Comparison of ENCODE assay signal across 9 cellular contexts in the genomic region with DNA sequence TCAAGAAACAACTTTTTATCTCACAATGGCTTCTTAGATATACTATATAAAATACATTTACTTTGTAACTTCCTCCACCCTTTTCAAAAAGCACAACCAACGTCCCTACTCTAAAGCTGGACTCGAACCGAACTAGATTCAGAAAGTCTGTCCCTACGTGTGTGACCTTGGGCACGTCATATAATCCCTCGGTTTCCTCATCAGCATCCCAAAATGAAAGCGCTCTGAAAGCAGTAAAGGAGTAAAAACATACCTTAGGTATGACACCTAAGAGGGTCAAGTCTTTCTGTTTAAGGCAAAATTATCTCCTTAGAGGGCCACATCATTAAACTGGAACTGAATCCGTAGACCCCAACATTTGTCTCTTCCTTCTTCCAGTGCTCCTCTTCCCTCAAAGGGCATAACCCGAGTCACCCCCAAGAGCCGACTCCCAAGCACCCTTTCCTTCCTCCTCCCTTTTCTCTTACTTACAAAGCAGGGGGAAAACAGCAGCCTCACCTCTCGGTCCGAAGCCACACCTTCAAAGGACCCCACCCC. TPM values are rescaled to one million over a fixed set of nuclear protein-coding genes. Genes with fewer than 3 reads are reported as not detected.
DNase-seq lines count a peak whose midpoint lies in the region; ATAC-seq and TF ChIP-seq lines count a peak whose summit lies in the region.
"Had no signal": no experiment of that assay in that cellular context is flagged by ENCODE, and none has a peak within 500 bp of the region (broad histone marks: within the 10 kb centered on the region; RNA-seq: fewer than 3 reads in every experiment).

No MANE protein-coding gene starts in this region.

- TF ChIP-seq RAD21 in neural cell (conservative IDR thresholded peaks at IDR 0.05): no peak

- H3K36me3 Mint-ChIP-seq in CD8-positive, alpha-beta memory T cell: peaks cover 0 to 6% (median 2%) of the 10 kb centered on the region in 3 donors
- H3K36me3 Mint-ChIP-seq in activated T-helper 17 cell treated with anti-CD3 and anti-CD28 coated beads, Interleukin-2, amount 50 U/mL, for 72 hours (ENCODE audit: low read depth): peaks cover 21% of the 10 kb centered on the region

- peaks cover 44% of the 10 kb centered on the region for H3K4me1 ChIP-seq in CD8-positive, alpha-beta memory T cell (ENCODE audit: insufficient read depth, low read length)

- TF ChIP-seq EP300 in neural cell (conservative IDR thresholded peaks at IDR 0.05; ENCODE audit: poor library complexity, severe bottlenecking): no peak

- H3K4me3 ChIP-seq in CD8-positive, alpha-beta memory T cell (ENCODE audit: low read length): peak overlapping the region; percentile 75
- peak overlapping the region; percentile 76 for H3K4me3 ChIP-seq in neural cell (ENCODE audit: low read length)

- DNase-seq in CD8-positive, alpha-beta memory T cell: no peak
- DNase-seq in M059J (ENCODE audit: low read depth) (peak; percentile 49), dedifferentiated amniotic fluid mesenchymal stem cell (ENCODE audit: extremely low spot score) (peak; percentile 34)

- no peaks in the 10 kb centered on the region for H3K9me3 Mint-ChIP-seq in CD8-positive, alpha-beta memory T cell
- no peaks in the 10 kb centered on the region for H3K9me3 Mint-ChIP-seq in activated T-helper 17 cell treated with anti-CD3 and anti-CD28 coated beads, Interleukin-2, amount 50 U/mL, for 72 hours
- H3K9me3 Mint-ChIP-seq: activated naive CD8-positive, alpha-beta T cell treated with anti-CD3 and anti-CD28 coated beads, Interleukin-2, amount 10 ng/mL, durations not matched to agents 7 days and 5 days had no signal

- H3F3A ChIP-seq in neural cell (ENCODE audit: insufficient read depth, low read length, poor library complexity, severe bottlenecking): no peaks in the 10 kb centered on the region

- H3K27me3 ChIP-seq in CD8-positive, alpha-beta memory T cell (ENCODE audit: insufficient read depth, low read length, poor library complexity, severe bottlenecking): no peaks in the 10 kb centered on the region
- peaks cover 13% of the 10 kb centered on the region for H3K27me3 ChIP-seq in neural cell (ENCODE audit: insufficient read depth, low read depth, low read length)

- peaks cover 59% of the 10 kb centered on the region for H3K79me2 ChIP-seq in neural cell (replicated peaks; ENCODE audit: insufficient read depth, low read length)

- no peaks in the 10 kb centered on the region for H4K20me1 ChIP-seq in neural cell (ENCODE audit: insufficient read depth)

- ATAC-seq in GM21528 (IDR thresholded peaks at IDR 0.05; ENCODE audit: low FRiP score, unreplicated experiment): no peak
- ATAC-seq in activated T-helper 17 cell treated with anti-CD3 and anti-CD28 coated beads, Interleukin-2, amount 50 U/mL, for 72 hours (replicated peaks): no peak
- no peak for ATAC-seq in HG02571 (IDR thresholded peaks at IDR 0.05; ENCODE audit: unreplicated experiment)
- ATAC-seq in HG02884 (IDR thresholded peaks at IDR 0.05; ENCODE audit: unreplicated experiment): no peak

- H3K9me2 ChIP-seq in neural cell (ENCODE audit: insufficient read depth, low read length): no peaks in the 10 kb centered on the region

- H3K36me3 ChIP-seq in CD8-positive, alpha-beta memory T cell (ENCODE audit: insufficient read depth, low read length): no peaks in the 10 kb centered on the region
- no peaks in the 10 kb centered on the region for H3K36me3 ChIP-seq in neural cell (ENCODE audit: insufficient read depth, low read length)

- H3K27ac Mint-ChIP-seq in CD8-positive, alpha-beta memory T cell: no peak overlapping the region
- no peak overlapping the region for H3K27ac Mint-ChIP-seq in activated T-helper 17 cell treated with anti-CD3 and anti-CD28 coated beads, Interleukin-2, amount 50 U/mL, for 72 hours
- H3K27ac Mint-ChIP-seq: activated naive CD8-positive, alpha-beta T cell treated with anti-CD3 and anti-CD28 coated beads, Interleukin-2, amount 10 ng/mL, durations not matched to agents 7 days and 5 days had no signal

- TF ChIP-seq CTCF in neural cell (IDR thresholded peaks at IDR 0.05; ENCODE audit: poor library complexity, severe bottlenecking): no peak

- no peaks in the 10 kb centered on the region for H3K27me3 Mint-ChIP-seq in CD8-positive, alpha-beta memory T cell
- H3K27me3 Mint-ChIP-seq in activated T-helper 17 cell treated with anti-CD3 and anti-CD28 coated beads, Interleukin-2, amount 50 U/mL, for 72 hours: no peaks in the 10 kb centered on the region
- H3K27me3 Mint-ChIP-seq: activated naive CD8-positive, alpha-beta T cell treated with anti-CD3 and anti-CD28 coated beads, Interleukin-2, amount 10 ng/mL, durations not matched to agents 7 days and 5 days had no signal

- H3K27ac ChIP-seq in CD8-positive, alpha-beta memory T cell (ENCODE audit: low read depth, low read length): peak overlapping the region; percentile 86
- peak overlapping the region; percentile 81 for H3K27ac ChIP-seq in neural cell (ENCODE audit: low read length)

- CTCF ChIA-PET in CD8-positive, alpha-beta memory T cell (lab: Charles Lee): no interaction called here

- H3K9me3 ChIP-seq in CD8-positive, alpha-beta memory T cell (ENCODE audit: low read length): no peaks in the 10 kb centered on the region
- H3K9me3 ChIP-seq in neural cell (ENCODE audit: low read length): no peaks in the 10 kb centered on the region

- no peak overlapping the region for H3K4me3 Mint-ChIP-seq in CD8-positive, alpha-beta memory T cell
- no peak overlapping the region for H3K4me3 Mint-ChIP-seq in activated T-helper 17 cell treated with anti-CD3 and anti-CD28 coated beads, Interleukin-2, amount 50 U/mL, for 72 hours
- H3K4me3 Mint-ChIP-seq: activated naive CD8-positive, alpha-beta T cell treated with anti-CD3 and anti-CD28 coated beads, Interleukin-2, amount 10 ng/mL, durations not matched to agents 7 days and 5 days had no signal

- peak overlapping the region; percentile 66 for H2AFZ ChIP-seq in neural cell (ENCODE audit: low read depth, low read length)

- peak overlapping the region; percentile 72 for H3K4me2 ChIP-seq in neural cell (ENCODE audit: low read length)

- H3K9ac ChIP-seq in neural cell (ENCODE audit: low read length): peak overlapping the region; percentile 79

- POLR2A ChIA-PET in CD8-positive, alpha-beta memory T cell (lab: Charles Lee): no interaction called here

- H3K4me1 Mint-ChIP-seq in CD8-positive, alpha-beta memory T cell: peaks cover 14 to 25% (median 19%) of the 10 kb centered on the region in 3 donors
- peaks cover 24% of the 10 kb centered on the region for H3K4me1 Mint-ChIP-seq in activated T-helper 17 cell treated with anti-CD3 and anti-CD28 coated beads, Interleukin-2, amount 50 U/mL, for 72 hours

TF ChIP-seq in neural cell, 6 proteins besides CTCF, POLR2A, EP300 and RAD21:
- no peak for TF ChIP-seq EZH2 (IDR thresholded peaks at IDR 0.05; ENCODE audit: borderline replicate concordance, insufficient read depth, low read length, poor library complexity, severe bottlenecking)

RNA-seq across cellular contexts. Expression of gene PDCD10, which starts 0.7 kb away (rescaled TPM):
- total RNA-seq in CD8-positive, alpha-beta memory T cell: 10 to 100 TPM; 78.7 to 81.3 TPM
- polyA plus RNA-seq in CD8-positive, alpha-beta memory T cell: 95.1 TPM
- total RNA-seq in M059J (2014; rRNA removed; shearing (Covaris generic)): 97.1 and 140 TPM in 2 replicates
- 78.5 and 79.1 TPM in 2 replicates for polyA plus RNA-seq in neural cell
- polyA minus RNA-seq in neural cell: 97.4 and 101 TPM in 2 replicates
- 10 to 100 TPM; 81.9 to 83.9 TPM for total RNA-seq in activated T-helper 17 cell treated with anti-CD3 and anti-CD28 coated beads, Interleukin-2, amount 50 U/mL, for 72 hours

RNA-seq across cellular contexts. Expression of gene SERPINI1, which starts 1.5 kb away (rescaled TPM):
- total RNA-seq in CD8-positive, alpha-beta memory T cell: 1 to 10 TPM; 1.7 to 1.9 TPM
- 13.7 TPM for polyA plus RNA-seq in CD8-positive, alpha-beta memory T cell
- total RNA-seq in M059J (2014; rRNA removed; shearing (Covaris generic)): 3.2 and 4.4 TPM in 2 replicates
- polyA plus RNA-seq in neural cell: 123 and 150 TPM in 2 replicates
- 64.2 and 66.2 TPM in 2 replicates for polyA minus RNA-seq in neural cell
- total RNA-seq in activated T-helper 17 cell treated with anti-CD3 and anti-CD28 coated beads, Interleukin-2, amount 50 U/mL, for 72 hours: 1 to 10 TPM; 1.7 to 4.0 TPM

Comparison
In these comparisons a context has a peak if more than half of its experiments do, and no peak if none do; other contexts are left out.
1. DNase-seq: peak in M059J (single experiment) and dedifferentiated amniotic fluid mesenchymal stem cell (single experiment); none in CD8-positive, alpha-beta memory T cell (0 of 5).